Comparison of ENCODE assay signal across 36 cellular contexts in the genomic region with DNA sequence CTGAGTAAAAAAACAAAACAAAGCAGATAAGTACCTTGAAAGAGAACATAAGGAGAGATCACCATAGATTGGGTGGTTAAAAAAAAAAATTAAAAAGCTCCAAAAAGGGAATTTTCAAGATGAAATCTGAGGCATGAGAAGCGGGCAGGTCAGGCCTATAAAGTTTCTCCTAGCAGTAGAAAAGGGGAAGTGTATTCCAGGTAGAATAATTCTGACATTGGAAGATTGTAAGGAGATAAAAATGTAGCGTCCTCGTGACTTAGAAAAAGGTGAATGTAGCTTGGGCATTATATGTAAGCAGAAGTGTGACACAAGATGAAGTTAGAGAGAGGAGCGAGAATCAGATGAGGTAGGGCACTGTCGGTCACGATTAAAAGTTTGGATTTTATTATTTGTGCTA. TPM values are rescaled to one million over a fixed set of nuclear protein-coding genes. Genes with fewer than 3 reads are reported as not detected.
"Had no signal": no experiment of that assay in that cellular context is flagged by ENCODE, and none has a peak within 500 bp of the region (broad histone marks: within the 10 kb centered on the region; RNA-seq: fewer than 3 reads in every experiment).

No MANE protein-coding gene starts in this region.

- H3K9ac ChIP-seq: KMS-11 had no signal

- H3K36me3 ChIP-seq: MG63 had no signal

- H3K4me2 ChIP-seq: KMS-11 had no signal

- H3K9me3 ChIP-seq: MG63 had no signal

- DNase-seq: Karpas-422, Kasumi-1, MG63, MM.1S, MV-4-11, NCI-H1048, NCI-H1092, NCI-H1092 treated with DMSO at 0.1 percent for 48 hours, NCI-H1105, NCI-H1105 treated with DMSO at 0.1 percent for 48 hours, NCI-H1417, NCI-H1417 treated with DMSO at 0.1 percent for 48 hours, NCI-H1436, NCI-H1436 treated with DMSO at 0.1 percent for 48 hours, NCI-H146, NCI-H1694, NCI-H1694 treated with DMSO at 0.1 percent for 48 hours, NCI-H187, NCI-H187 treated with DMSO at 0.1 percent for 48 hours, NCI-H1930, NCI-H2029, NCI-H2029 treated with DMSO at 0.1 percent for 48 hours, NCI-H2081, NCI-H2081 treated with DMSO at 0.1 percent for 48 hours, NCI-H2107, NCI-H2171, NCI-H2171 treated with DMSO at 0.1 percent for 48 hours, NCI-H2227 treated with DMSO at 0.1 percent for 48 hours, NCI-H226, NCI-H345, NCI-H446, NCI-H446 treated with DMSO at 0.1 percent for 48 hours, NCI-H510A had no signal

- H3K27me3 ChIP-seq: MG63 had no signal

- H3K4me3 ChIP-seq: MG63 had no signal

- H3K27ac ChIP-seq: KMS-11 had no signal

RNA-seq across cellular contexts. Expression of a gene that starts 9.1 kb away (rescaled TPM):
- total RNA-seq: LHCN-M2, MCF 10A had no signal
